Comparison of ENCODE assay signal across 30 cellular contexts in genomic region chr14:33652566-33653320, GRCh38.
"Had no signal": no experiment of that assay in that cellular context is flagged by ENCODE, and none has a peak within 500 bp of the region (broad histone marks: within the 10 kb centered on the region; RNA-seq: fewer than 3 reads in every experiment).

No MANE protein-coding gene starts in this region.

- H3K4me3 Mint-ChIP-seq: memory B cell; mesothelial cell of epicardium; naive B cell; natural killer cell treated with Interleukin-12 subunit alpha and Interleukin-12 subunit beta and Interleukin-15 and Interleukin-18, amount 100 ng/mL, for 72 hours; neural crest cell; stimulated activated naive CD8-positive, alpha-beta T cell treated with anti-CD3 and anti-CD28 coated beads, Interleukin-15, amount 100 ng/mL, for 72 hours had no signal

- H3K9me3 ChIP-seq: esophagus muscularis mucosa, gastroesophageal sphincter, heart left ventricle, mucosa of descending colon, suprapubic skin, transverse colon had no signal

- H3K4me1 Mint-ChIP-seq: memory B cell; mesothelial cell of epicardium; naive B cell; stimulated activated naive CD8-positive, alpha-beta T cell treated with anti-CD3 and anti-CD28 coated beads, Interleukin-15, amount 100 ng/mL, for 72 hours had no signal

- H3K9me3 Mint-ChIP-seq: memory B cell; mesothelial cell of epicardium; natural killer cell treated with Interleukin-12 subunit alpha and Interleukin-12 subunit beta and Interleukin-15 and Interleukin-18, amount 100 ng/mL, for 72 hours; neural crest cell; stimulated activated naive CD8-positive, alpha-beta T cell treated with anti-CD3 and anti-CD28 coated beads, Interleukin-15, amount 100 ng/mL, for 72 hours had no signal

- H3K79me2 ChIP-seq: hepatocyte, parathyroid adenoma had no signal

- H3K9ac ChIP-seq: parathyroid adenoma had no signal

- FAIRE-seq: endothelial cell of umbilical vein, kidney had no signal

- H3K27ac Mint-ChIP-seq: memory B cell; mesothelial cell of epicardium; naive B cell; natural killer cell treated with Interleukin-12 subunit alpha and Interleukin-12 subunit beta and Interleukin-15 and Interleukin-18, amount 100 ng/mL, for 72 hours; progenitor cell of endocrine pancreas; stimulated activated naive CD8-positive, alpha-beta T cell treated with anti-CD3 and anti-CD28 coated beads, Interleukin-15, amount 100 ng/mL, for 72 hours had no signal

- DNase-seq: dermis blood vessel endothelial cell; effector memory CD4-positive, alpha-beta T cell; foreskin keratinocyte; heart left ventricle; kidney; mucosa of descending colon; naive B cell; stimulated activated CD4-positive, alpha-beta T cell treated with anti-CD3 and anti-CD28 coated beads, Interleukin-12 subunit alpha, Interleukin-12 subunit beta, amount 100 ng/mL, for 4 hours; stimulated activated CD4-positive, alpha-beta T cell treated with anti-CD3 and anti-CD28 coated beads, Interleukin-1b, Interleukin-23, amount 100 ng/mL, for 48 hours; stimulated activated CD4-positive, alpha-beta T cell treated with anti-CD3 and anti-CD28 coated beads, Interleukin-4, amount 100 ng/mL, for 1 hour; stimulated activated CD8-positive, alpha-beta memory T cell treated with anti-CD3 and anti-CD28 coated beads, Interleukin-4, amount 100 ng/mL, for 48 hours; stimulated activated naive CD4-positive, alpha-beta T cell; stimulated activated naive CD8-positive, alpha-beta T cell treated with anti-CD3 and anti-CD28 coated beads, Interleukin-15, amount 100 ng/mL, for 72 hours; transverse colon had no signal

- H3K4me1 ChIP-seq: esophagus muscularis mucosa, gastroesophageal sphincter, heart left ventricle, parathyroid adenoma, suprapubic skin, transverse colon had no signal

- H3K27me3 Mint-ChIP-seq: memory B cell; naive B cell; natural killer cell treated with Interleukin-12 subunit alpha and Interleukin-12 subunit beta and Interleukin-15 and Interleukin-18, amount 100 ng/mL, for 72 hours; stimulated activated naive CD8-positive, alpha-beta T cell treated with anti-CD3 and anti-CD28 coated beads, Interleukin-15, amount 100 ng/mL, for 72 hours had no signal

- H3K27ac ChIP-seq: coronary artery, esophagus muscularis mucosa, foreskin keratinocyte, gastroesophageal sphincter, heart left ventricle, hepatocyte, parathyroid adenoma, suprapubic skin, transverse colon had no signal

- H3K36me3 Mint-ChIP-seq: memory B cell; mesothelial cell of epicardium; naive B cell; natural killer cell treated with Interleukin-12 subunit alpha and Interleukin-12 subunit beta and Interleukin-15 and Interleukin-18, amount 100 ng/mL, for 72 hours had no signal

- H2AFZ ChIP-seq: hepatocyte, parathyroid adenoma had no signal

- H3K4me2 ChIP-seq: hepatocyte, smooth muscle cell had no signal

- H3K36me3 ChIP-seq: esophagus muscularis mucosa, gastroesophageal sphincter, heart left ventricle, suprapubic skin, transverse colon had no signal

- ATAC-seq: foreskin keratinocyte; gastroesophageal sphincter; heart left ventricle; left lobe of liver; mucosa of descending colon; natural killer cell treated with Interleukin-12 subunit alpha and Interleukin-12 subunit beta and Interleukin-15 and Interleukin-18, amount 100 ng/mL, for 72 hours; sciatic nerve; stimulated activated naive CD8-positive, alpha-beta T cell treated with anti-CD3 and anti-CD28 coated beads, Interleukin-15, amount 100 ng/mL, for 72 hours had no signal

- H3K27me3 ChIP-seq: esophagus muscularis mucosa, foreskin keratinocyte, gastroesophageal sphincter, heart left ventricle, hepatocyte, suprapubic skin, transverse colon had no signal

- H3K4me3 ChIP-seq: coronary artery, esophagus muscularis mucosa, gastroesophageal sphincter, heart left ventricle, hepatocyte, lung, mucosa of descending colon, smooth muscle cell, suprapubic skin, transverse colon had no signal
